In genomic region chrX:132565273-132565672, GRCh38 we compare ENCODE assay signal across 22 cellular contexts.
DNase-seq lines count a peak whose midpoint lies in the region; ATAC-seq, FAIRE-seq and TF ChIP-seq lines count a peak whose summit lies in the region.
"Had no signal": no experiment of that assay in that cellular context is flagged by ENCODE, and none has a peak within 500 bp of the region (broad histone marks: within the 10 kb centered on the region; RNA-seq: fewer than 3 reads in every experiment).

No MANE protein-coding gene starts in this region.

- H3K4me1 ChIP-seq in HepG2 (ENCODE audit: insufficient read depth, low read length): peaks cover 24% of the 10 kb centered on the region
- no peaks in the 10 kb centered on the region for H3K4me1 ChIP-seq in right lobe of liver
- H3K4me1 ChIP-seq in smooth muscle cell (ENCODE audit: low read depth): no peaks in the 10 kb centered on the region
- H3K4me1 ChIP-seq: A549 had no signal

- H3K9ac ChIP-seq in HepG2 (ENCODE audit: insufficient read depth, low read depth, low read length) (no peak overlapping the region), smooth muscle cell (ENCODE audit: low read depth) (no peak overlapping the region)

- H3K4me2 ChIP-seq in HepG2 (ENCODE audit: low read depth, low read length): no peak overlapping the region
- no peak overlapping the region for H3K4me2 ChIP-seq in smooth muscle cell
- H3K4me2 ChIP-seq: A549, GM23338 had no signal

- intact Hi-C loops in HepG2 (cut with micrococcal nuclease; ENCODE audit: unreplicated experiment) (no loop called here), right lobe of liver (cut with DNase I) (no loop called here), left colon (cut with DNase I, micrococcal nuclease) (no loop called here)

- in situ Hi-C loops in HepG2 (cut with HindIII; ENCODE audit: extremely low pct_ligation_motif_present, low pct_unique_long_range_greater_than_20kb): no loop called here

- H3K9me3 ChIP-seq in HepG2 (ENCODE audit: low read length) (no peaks in the 10 kb centered on the region), right lobe of liver (no peaks in the 10 kb centered on the region), smooth muscle cell (replicated peaks; ENCODE audit: low read depth) (no peaks in the 10 kb centered on the region)
- H3K9me3 ChIP-seq: A549 had no signal

- TF ChIP-seq POLR2A in HepG2 (IDR thresholded peaks at IDR 0.05; ENCODE audit: insufficient read depth in 1 of 2, low read depth in 2 of 2, low read length in 2 of 2): no peak
- no peak for TF ChIP-seq POLR2A in right lobe of liver (IDR thresholded peaks at IDR 0.05)

- no peak for FAIRE-seq in HepG2 (lab: Jason Lieb, UNC)
- peak; percentile 58 for FAIRE-seq in colon (lab: Jason Lieb, UNC)
- FAIRE-seq: G401.6, GM12892, H54 had no signal

- TF ChIP-seq RAD21 in HepG2 (CRISPR knock-in tag; IDR thresholded peaks at IDR 0.05): no peak

- POLR2A ChIA-PET in HepG2 (lab: Yijun Ruan, JAX): interaction anchor here (1.3 kb wide), 1 partner anchor 25 kb away, joined by 3 read pairs; no protein-coding TSS in a partner anchor

- H3K79me2 ChIP-seq in HepG2 (ENCODE audit: insufficient read depth, low read length) (no peaks in the 10 kb centered on the region), smooth muscle cell (ENCODE audit: low read depth) (no peaks in the 10 kb centered on the region)

- BruUV-seq in HepG2 (replicated peaks; lab: Mats Ljungman, UMichigan): no TSS peak

- H3K36me3 ChIP-seq in HepG2 (replicated peaks in 1 of 2; ENCODE audit: control insufficient read depth in 1 of 2, insufficient read depth in 2 of 2, low read length in 2 of 2): no peaks in the 10 kb centered on the region
- no peaks in the 10 kb centered on the region for H3K36me3 ChIP-seq in right lobe of liver
- H3K36me3 ChIP-seq in smooth muscle cell (ENCODE audit: low read depth): no peaks in the 10 kb centered on the region

- no peak for DNase-seq in HepG2 (ENCODE audit: low spot score)
- no peak for DNase-seq in right lobe of liver
- peak; percentile 1 for DNase-seq in fibroblast of the conjunctiva (ENCODE audit: low read depth)
- no peak for DNase-seq in smooth muscle cell (lab: John Stamatoyannopoulos, UW; ENCODE audit: unreplicated experiment)
- DNase-seq in left colon: no peak
- no peak for DNase-seq in AML-193 (lab: John Stamatoyannopoulos, UW)
- DNase-seq: 8988T; ACHN; C1 segment of cervical spinal cord; Calu3; CD4-positive, alpha-beta memory T cell; COR-L47; DMS153; DND-41; HCEC 1CT had no signal

- no peaks in the 10 kb centered on the region for H4K20me1 ChIP-seq in HepG2 (ENCODE audit: insufficient read depth, low read length)
- H4K20me1 ChIP-seq in smooth muscle cell (ENCODE audit: low read depth): no peaks in the 10 kb centered on the region

- H3K27ac ChIP-seq in HepG2 (ENCODE audit: extremely low read length, insufficient read depth, low read length) (no peak overlapping the region), right lobe of liver (no peak overlapping the region), smooth muscle cell (ENCODE audit: low read depth) (peak overlapping the region; percentile 94)
- H3K27ac ChIP-seq: A549 had no signal

- H3K4me3 ChIP-seq in HepG2 (replicated peaks in 1 of 3; ENCODE audit: insufficient read depth in 1 of 3, low read depth in 2 of 3, low read length in 3 of 3) (no peak overlapping the region), right lobe of liver (no peak overlapping the region), smooth muscle cell (no peak overlapping the region)
- H3K4me3 ChIP-seq: A549, GM23338 had no signal

- ATAC-seq in HepG2: no peak
- ATAC-seq in right lobe of liver: no peak
- no peak for ATAC-seq in left colon
- no peak for ATAC-seq in GM18858 (IDR thresholded peaks at IDR 0.05; ENCODE audit: unreplicated experiment)
- ATAC-seq: A549, GM23338 had no signal

- TF ChIP-seq CTCF in HepG2 (CRISPR knock-in tag; IDR thresholded peaks at IDR 0.05) (no peak), right lobe of liver (IDR thresholded peaks at IDR 0.05) (no peak), smooth muscle cell (IDR thresholded peaks at IDR 0.05; ENCODE audit: borderline replicate concordance, insufficient read depth, poor library complexity, severe bottlenecking) (no peak)

- H3F3A ChIP-seq in smooth muscle cell (ENCODE audit: low read depth): no peaks in the 10 kb centered on the region

- CTCF ChIA-PET in HepG2 (lab: Yijun Ruan, JAX; ENCODE audit: low intra/inter-chr PET ratio, low total read pairs): no interaction called here

- H2AFZ ChIP-seq in HepG2 (ENCODE audit: low read length) (no peak overlapping the region), smooth muscle cell (ENCODE audit: low read depth) (no peak overlapping the region)
- H2AFZ ChIP-seq: GM23338 had no signal

- 94% methylated on average over 3 of the region's 3 CpGs for WGBS in HepG2 (ENCODE audit: low lambda C conversion rate)
- WGBS in right lobe of liver (ENCODE audit: insufficient coverage, low coverage, low lambda C conversion rate, missing lambda C conversion rate): 33% methylated on average over 3 of the region's 3 CpGs
- WGBS in smooth muscle cell (ENCODE audit: low lambda C conversion rate): 57% methylated on average over 3 of the region's 3 CpGs

- H3K27me3 ChIP-seq in HepG2 (ENCODE audit: control insufficient read depth in 1 of 2, insufficient read depth in 2 of 2, low read length in 2 of 2) (no peaks in the 10 kb centered on the region), right lobe of liver (peaks cover 4 to 5% of the 10 kb centered on the region in 2 donors), smooth muscle cell (ENCODE audit: low read depth) (no peaks in the 10 kb centered on the region)

- TF ChIP-seq EP300 in HepG2 (IDR thresholded peaks at IDR 0.05; ENCODE audit: low read depth in 2 of 2, low read length in 2 of 2) (no peak), HepG2 (CRISPR knock-in tag; IDR thresholded peaks at IDR 0.05; ENCODE audit: borderline replicate concordance) (no peak)

TF ChIP-seq in HepG2, 621 proteins besides CTCF, POLR2A, EP300 and RAD21:
- no peak for TF ChIP-seq PLRG1 (conservative IDR thresholded peaks at IDR 0.05)
- peak; percentile 50 for TF ChIP-seq CEBPG (CRISPR knock-in tag; IDR thresholded peaks at IDR 0.05)
- peak; percentile 29; the same call in 1 of the 2 replicates for TF ChIP-seq ATF7 (IDR thresholded peaks at IDR 0.05)
- no peak for TF ChIP-seq ATF7 (CRISPR knock-in tag; IDR thresholded peaks at IDR 0.05)
- TF ChIP-seq CEBPB (IDR thresholded peaks at IDR 0.05; ENCODE audit: borderline replicate concordance, low read depth, low read length): 0 out of 2 replicates have a peak, but pooled peaks have one; percentile 26
